Comparison of ENCODE assay signal across 13 cellular contexts in the genomic region with DNA sequence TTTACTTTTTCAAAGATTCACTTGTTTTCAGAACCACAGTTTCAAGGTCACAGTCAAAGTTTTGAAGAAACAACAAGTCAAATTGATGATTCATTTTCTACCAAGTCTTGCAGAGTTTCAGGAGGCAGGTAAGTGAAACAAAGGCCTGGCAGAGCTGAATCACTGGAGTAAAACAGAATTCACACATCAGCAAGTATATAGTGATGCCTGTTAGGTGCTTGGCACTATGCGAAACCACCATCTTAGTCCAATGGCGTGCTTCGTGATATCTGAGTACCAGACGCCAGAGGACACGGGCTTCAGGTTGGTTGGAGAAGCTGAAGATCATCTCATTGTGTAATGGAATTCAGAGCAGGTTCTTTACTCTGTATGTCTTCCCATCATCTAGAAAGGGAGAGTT.
DNase-seq lines count a peak whose midpoint lies in the region; ATAC-seq lines count a peak whose summit lies in the region.
"Had no signal": no experiment of that assay in that cellular context is flagged by ENCODE, and none has a peak within 500 bp of the region (broad histone marks: within the 10 kb centered on the region; RNA-seq: fewer than 3 reads in every experiment).

No MANE protein-coding gene starts in this region.

- no peak overlapping the region for H3K27ac ChIP-seq in effector memory CD4-positive, alpha-beta T cell (ENCODE audit: insufficient read depth, low read length, poor library complexity, severe bottlenecking)
- H3K27ac ChIP-seq: ascending aorta, coronary artery, esophagus muscularis mucosa had no signal

- H3K4me3 ChIP-seq in effector memory CD4-positive, alpha-beta T cell (ENCODE audit: insufficient read depth, low read depth, low read length, poor library complexity, severe bottlenecking): no peak overlapping the region
- H3K4me3 ChIP-seq: ascending aorta, coronary artery, esophagus muscularis mucosa had no signal

- peak; percentile 84 for ATAC-seq in stimulated activated naive CD8-positive, alpha-beta T cell treated with anti-CD3 and anti-CD28 coated beads, Interleukin-15, Interleukin-2, amounts not matched to agents 100 U/mL and 50 U/mL, for 24 hours
- ATAC-seq in GM19035 (IDR thresholded peaks at IDR 0.05; ENCODE audit: unreplicated experiment) (no peak), GM19324 (IDR thresholded peaks at IDR 0.05; ENCODE audit: low FRiP score, unreplicated experiment) (no peak)

- H3K36me3 ChIP-seq in effector memory CD4-positive, alpha-beta T cell (ENCODE audit: control insufficient read depth, insufficient read depth, low read length): peaks cover 47% of the 10 kb centered on the region

- no peaks in the 10 kb centered on the region for H3K27me3 ChIP-seq in effector memory CD4-positive, alpha-beta T cell (replicated peaks; ENCODE audit: control insufficient read depth, insufficient read depth, low read length, poor library complexity, severe bottlenecking)
- H3K27me3 ChIP-seq: ascending aorta, esophagus muscularis mucosa had no signal

- DNase-seq in activated CD4-positive, alpha-beta T cell treated with anti-CD3 and anti-CD28 coated beads, Interleukin-2, amount 50 U/mL, for 48 hours: peak; percentile 28 to 53
- DNase-seq in activated CD4-positive, alpha-beta T cell treated with anti-CD3 and anti-CD28 coated beads, Interleukin-2, amount 50 U/mL, for 4 hours: no peak
- peak; percentile 53 to 58 for DNase-seq in activated T-cell treated with anti-CD3 and anti-CD28 coated beads, Interleukin-2, amount 50 U/mL, for 48 hours
- DNase-seq in kidney tubule cell (ENCODE audit: low spot score): peak; percentile 43
- peak; percentile 21 for DNase-seq in stimulated activated naive CD8-positive, alpha-beta T cell treated with anti-CD3 and anti-CD28 coated beads, Interleukin-15, Interleukin-2, amounts not matched to agents 100 U/mL and 50 U/mL, for 24 hours
- DNase-seq in effector memory CD4-positive, alpha-beta T cell: no peak
- DNase-seq: islet precursor cell, Right ventricle myocardium superior had no signal

- H3K4me1 ChIP-seq in effector memory CD4-positive, alpha-beta T cell (ENCODE audit: control insufficient read depth, insufficient read depth, low read length, poor library complexity, severe bottlenecking): no peaks in the 10 kb centered on the region
- H3K4me1 ChIP-seq: ascending aorta, esophagus muscularis mucosa had no signal

- H3K9me3 ChIP-seq in effector memory CD4-positive, alpha-beta T cell (ENCODE audit: control insufficient read depth, low read length): no peaks in the 10 kb centered on the region
- H3K9me3 ChIP-seq: ascending aorta, esophagus muscularis mucosa had no signal

Comparison
In these comparisons a context has a peak if more than half of its experiments do, and no peak if none do; other contexts are left out.
1. DNase-seq: peak in activated CD4-positive, alpha-beta T cell treated with anti-CD3 and anti-CD28 coated beads, Interleukin-2, amount 50 U/mL, for 48 hours (2 of 2), activated T-cell treated with anti-CD3 and anti-CD28 coated beads, Interleukin-2, amount 50 U/mL, for 48 hours (2 of 2), kidney tubule cell (single experiment) and stimulated activated naive CD8-positive, alpha-beta T cell treated with anti-CD3 and anti-CD28 coated beads, Interleukin-15, Interleukin-2, amounts not matched to agents 100 U/mL and 50 U/mL, for 24 hours (single experiment); none in activated CD4-positive, alpha-beta T cell treated with anti-CD3 and anti-CD28 coated beads, Interleukin-2, amount 50 U/mL, for 4 hours (0 of 2) and effector memory CD4-positive, alpha-beta T cell (0 of 3).